ENCODE assay signal across 18 cellular contexts in genomic region chr4:120659626-120660170, GRCh38.
A peak's percentile ranks its signal among the peaks of the same experiment; 100 is the strongest.
DNase-seq lines count a peak whose midpoint lies in the region; ATAC-seq, FAIRE-seq and TF ChIP-seq lines count a peak whose summit lies in the region.
"Had no signal": no experiment of that assay in that cellular context is flagged by ENCODE, and none has a peak within 500 bp of the region (broad histone marks: within the 10 kb centered on the region; RNA-seq: fewer than 3 reads in every experiment).

No MANE protein-coding gene starts in this region.

- no peak overlapping the region for H3K27ac Mint-ChIP-seq in endothelial cell (ENCODE audit: unreplicated experiment)
- H3K27ac Mint-ChIP-seq: B cell; CD4-positive, CD25-positive, alpha-beta regulatory T cell had no signal

- in situ Hi-C loops in HepG2 (cut with HindIII; ENCODE audit: extremely low pct_ligation_motif_present, low pct_unique_long_range_greater_than_20kb) = no loop called here

- no peaks in the 10 kb centered on the region for H3K9me3 ChIP-seq in HepG2 (ENCODE audit: low read length)
- no peaks in the 10 kb centered on the region for H3K9me3 ChIP-seq in right lobe of liver
- H3K9me3 ChIP-seq in WERI-Rb-1 (ENCODE audit: severe bottlenecking) = no peaks in the 10 kb centered on the region
- no peaks in the 10 kb centered on the region for H3K9me3 ChIP-seq in smooth muscle cell (replicated peaks; ENCODE audit: low read depth)

- no peak for TF ChIP-seq POLR2A in HepG2 (IDR thresholded peaks at IDR 0.05; ENCODE audit: insufficient read depth in 1 of 2, low read depth in 2 of 2, low read length in 2 of 2)
- no peak for TF ChIP-seq POLR2A in right lobe of liver (IDR thresholded peaks at IDR 0.05)

- DNase-seq in HepG2 (ENCODE audit: low spot score) (no peak), right lobe of liver (no peak), WERI-Rb-1 (peak; percentile 90), foreskin fibroblast (peak; percentile 11 to 59), smooth muscle cell (lab: John Stamatoyannopoulos, UW; ENCODE audit: unreplicated experiment) (no peak), islet precursor cell (no peak), SHP77 (lab: John Stamatoyannopoulos, UW) (no peak), endothelial cell (ENCODE audit: low spot score) (no peak)
- DNase-seq: CD4-positive, CD25-positive, alpha-beta regulatory T cell; COR-L47; DMS153; H7; IMR-90; NCI-H1417 treated with DMSO at 0.1 percent for 48 hours; NCI-H1930; NCI-H774; SIG-M5 had no signal

- H3K4me2 ChIP-seq in HepG2 (ENCODE audit: low read depth, low read length) (no peak overlapping the region), smooth muscle cell (peak overlapping the region; percentile 20)

- H3K79me2 ChIP-seq in HepG2 (ENCODE audit: insufficient read depth, low read length) (no peaks in the 10 kb centered on the region), smooth muscle cell (ENCODE audit: low read depth) (no peaks in the 10 kb centered on the region)

- CTCF ChIA-PET in HepG2 (lab: Yijun Ruan, JAX; ENCODE audit: low intra/inter-chr PET ratio, low total read pairs) = no interaction called here

- H3K27me3 ChIP-seq in HepG2 (ENCODE audit: control insufficient read depth in 1 of 2, insufficient read depth in 2 of 2, low read length in 2 of 2) = no peaks in the 10 kb centered on the region; a peak in 1 of 5 replicates
- H3K27me3 ChIP-seq in right lobe of liver = no peaks in the 10 kb centered on the region
- H3K27me3 ChIP-seq in WERI-Rb-1 (ENCODE audit: insufficient read depth, low read depth, severe bottlenecking) = no peaks in the 10 kb centered on the region
- H3K27me3 ChIP-seq in smooth muscle cell (ENCODE audit: low read depth) = no peaks in the 10 kb centered on the region

- POLR2A ChIA-PET in HepG2 (lab: Yijun Ruan, JAX) = no interaction called here

- no peaks in the 10 kb centered on the region for H3F3A ChIP-seq in smooth muscle cell (ENCODE audit: low read depth)

- TF ChIP-seq RAD21 in HepG2 (CRISPR knock-in tag; IDR thresholded peaks at IDR 0.05) = no peak

- peaks cover 8% of the 10 kb centered on the region for H3K4me1 Mint-ChIP-seq in endothelial cell (ENCODE audit: unreplicated experiment)
- H3K4me1 Mint-ChIP-seq: B cell; CD4-positive, CD25-positive, alpha-beta regulatory T cell had no signal

- H4K20me1 ChIP-seq in HepG2 (ENCODE audit: insufficient read depth, low read length) (no peaks in the 10 kb centered on the region), smooth muscle cell (ENCODE audit: low read depth) (no peaks in the 10 kb centered on the region)

- FAIRE-seq in HepG2 (lab: Jason Lieb, UNC) = no peak

- BruUV-seq in HepG2 (replicated peaks; lab: Mats Ljungman, UMichigan) = no TSS peak

- H2AFZ ChIP-seq in HepG2 (ENCODE audit: low read length) (no peak overlapping the region), smooth muscle cell (ENCODE audit: low read depth) (no peak overlapping the region)

- 13% methylated on average over 7 of the region's 7 CpGs for WGBS in HepG2 (ENCODE audit: low lambda C conversion rate)
- WGBS in right lobe of liver (ENCODE audit: insufficient coverage, low coverage, low lambda C conversion rate, missing lambda C conversion rate) = 74% methylated on average over 7 of the region's 7 CpGs
- 37% methylated on average over 7 of the region's 7 CpGs for WGBS in smooth muscle cell (ENCODE audit: low lambda C conversion rate)

- H3K36me3 Mint-ChIP-seq in endothelial cell (ENCODE audit: low read depth, unreplicated experiment) = no peaks in the 10 kb centered on the region
- H3K36me3 Mint-ChIP-seq: CD4-positive, CD25-positive, alpha-beta regulatory T cell had no signal

- no peaks in the 10 kb centered on the region for H3K9me3 Mint-ChIP-seq in endothelial cell (ENCODE audit: unreplicated experiment)

- intact Hi-C loops in HepG2 (cut with micrococcal nuclease; ENCODE audit: unreplicated experiment) (no loop called here), right lobe of liver (cut with DNase I) (no loop called here)

- H3K27ac ChIP-seq in HepG2 (ENCODE audit: extremely low read length, insufficient read depth, low read length) (no peak overlapping the region), right lobe of liver (no peak overlapping the region), WERI-Rb-1 (peak overlapping the region; percentile 25), smooth muscle cell (ENCODE audit: low read depth) (peak overlapping the region; percentile 8)

- H3K9ac ChIP-seq in HepG2 (ENCODE audit: insufficient read depth, low read depth, low read length) (no peak overlapping the region), smooth muscle cell (ENCODE audit: low read depth) (no peak overlapping the region)

- no peak overlapping the region for H3K4me3 Mint-ChIP-seq in endothelial cell (ENCODE audit: unreplicated experiment)
- H3K4me3 Mint-ChIP-seq: B cell; CD4-positive, CD25-positive, alpha-beta regulatory T cell had no signal

- TF ChIP-seq CTCF in HepG2 (CRISPR knock-in tag; IDR thresholded peaks at IDR 0.05) (no peak), right lobe of liver (IDR thresholded peaks at IDR 0.05) (no peak), WERI-Rb-1 (IDR thresholded peaks at IDR 0.05; ENCODE audit: low read depth, low read length) (no peak), foreskin fibroblast (IDR thresholded peaks at IDR 0.05; ENCODE audit: low read depth, low read length) (no peak), smooth muscle cell (IDR thresholded peaks at IDR 0.05; ENCODE audit: borderline replicate concordance, insufficient read depth, poor library complexity, severe bottlenecking) (no peak), endothelial cell (IDR thresholded peaks at IDR 0.05; ENCODE audit: unreplicated experiment) (no peak)

- H3K4me1 ChIP-seq in HepG2 (ENCODE audit: insufficient read depth, low read length) (no peaks in the 10 kb centered on the region), right lobe of liver (no peaks in the 10 kb centered on the region), smooth muscle cell (ENCODE audit: low read depth) (no peaks in the 10 kb centered on the region)

- H3K4me3 ChIP-seq in HepG2 (replicated peaks in 1 of 3; ENCODE audit: insufficient read depth in 1 of 3, low read depth in 2 of 3, low read length in 3 of 3) = no peak overlapping the region
- H3K4me3 ChIP-seq in right lobe of liver = no peak overlapping the region
- H3K4me3 ChIP-seq in WERI-Rb-1 (ENCODE audit: low read depth, low read length) = no peak overlapping the region
- H3K4me3 ChIP-seq in foreskin fibroblast (ENCODE audit: low read depth in 1 of 2, low read length in 2 of 2) = no peak overlapping the region
- no peak overlapping the region for H3K4me3 ChIP-seq in smooth muscle cell

- no peak for ATAC-seq in HepG2
- ATAC-seq in right lobe of liver = no peak

- no peaks in the 10 kb centered on the region for H3K36me3 ChIP-seq in HepG2 (replicated peaks in 1 of 2; ENCODE audit: control insufficient read depth in 1 of 2, insufficient read depth in 2 of 2, low read length in 2 of 2)
- no peaks in the 10 kb centered on the region for H3K36me3 ChIP-seq in right lobe of liver
- H3K36me3 ChIP-seq in WERI-Rb-1 = no peaks in the 10 kb centered on the region
- no peaks in the 10 kb centered on the region for H3K36me3 ChIP-seq in smooth muscle cell (ENCODE audit: low read depth)

- H3K27me3 Mint-ChIP-seq in endothelial cell (ENCODE audit: unreplicated experiment) = no peaks in the 10 kb centered on the region
- H3K27me3 Mint-ChIP-seq: B cell had no signal

- TF ChIP-seq EP300 in HepG2 (IDR thresholded peaks at IDR 0.05; ENCODE audit: low read depth in 2 of 2, low read length in 2 of 2) = no peak
- TF ChIP-seq EP300 in HepG2 (CRISPR knock-in tag; IDR thresholded peaks at IDR 0.05; ENCODE audit: borderline replicate concordance) = no peak

TF ChIP-seq in HepG2, 621 proteins besides CTCF, POLR2A, EP300 and RAD21:
- peak; percentile 32; the same call in 1 of the 2 replicates for TF ChIP-seq MNT (IDR thresholded peaks at IDR 0.05)
- no peak for TF ChIP-seq MIXL1 (CRISPR knock-in tag; IDR thresholded peaks at IDR 0.05)

Comparison
In these comparisons a context has a peak if more than half of its experiments do, and no peak if none do; other contexts are left out.
1. DNase-seq: peak in WERI-Rb-1 (single experiment) and foreskin fibroblast (2 of 2); none in HepG2 (single experiment), right lobe of liver (0 of 3), smooth muscle cell (single experiment), islet precursor cell (single experiment), SHP77 (0 of 2) and endothelial cell (single experiment).
2. H3K27ac ChIP-seq: peak in WERI-Rb-1 (single experiment) and smooth muscle cell (single experiment); none in HepG2 (single experiment) and right lobe of liver (0 of 3).